ENCODE assay signal across 8 cellular contexts in genomic region chr3:11288786-11289637, GRCh38. TPM values are rescaled to one million over a fixed set of nuclear protein-coding genes. Genes with fewer than 3 reads are reported as not detected.
DNase-seq lines count a peak whose midpoint lies in the region; ATAC-seq and TF ChIP-seq lines count a peak whose summit lies in the region.

No MANE protein-coding gene starts in this region.

- H3K4me1 Mint-ChIP-seq in activated T-helper 1 cell treated with anti-CD3 and anti-CD28 coated beads, Interleukin-12 subunit alpha, Interleukin-12 subunit beta, Interleukin-2, Interleukin-4 antibody, amounts not matched to agents 30 ng/mL and 10 ng/mL and 1 ng/mL, durations not matched to agents 14 hours and 24 hours and 36 hours (ENCODE audit: low read depth): peaks cover 52% of the 10 kb centered on the region
- peaks cover 55% of the 10 kb centered on the region for H3K4me1 Mint-ChIP-seq in stimulated activated naive CD8-positive, alpha-beta T cell treated with anti-CD3 and anti-CD28 coated beads, Interleukin-15, amount 100 ng/mL, for 72 hours

- H3K27me3 ChIP-seq in DND-41 (ENCODE audit: insufficient read depth, low read length, poor library complexity) (no peaks in the 10 kb centered on the region), prostate gland (replicated peaks; ENCODE audit: insufficient read depth) (no peaks in the 10 kb centered on the region)

- H3K27ac ChIP-seq in DND-41 (ENCODE audit: low read length) (peak overlapping the region; percentile 62), prostate gland (peak overlapping the region in 1 of 2 donors; percentile 22)

- H3K27ac Mint-ChIP-seq in activated T-helper 1 cell treated with anti-CD3 and anti-CD28 coated beads, Interleukin-12 subunit alpha, Interleukin-12 subunit beta, Interleukin-2, Interleukin-4 antibody, amounts not matched to agents 30 ng/mL and 10 ng/mL and 1 ng/mL, durations not matched to agents 14 hours and 24 hours and 36 hours: peak overlapping the region; percentile 73
- peak overlapping the region; percentile 95 to 98 for H3K27ac Mint-ChIP-seq in stimulated activated naive CD8-positive, alpha-beta T cell treated with anti-CD3 and anti-CD28 coated beads, Interleukin-15, amount 100 ng/mL, for 72 hours

- peak overlapping the region; percentile 20 for H3K4me3 Mint-ChIP-seq in activated T-helper 1 cell treated with anti-CD3 and anti-CD28 coated beads, Interleukin-12 subunit alpha, Interleukin-12 subunit beta, Interleukin-2, Interleukin-4 antibody, amounts not matched to agents 30 ng/mL and 10 ng/mL and 1 ng/mL, durations not matched to agents 14 hours and 24 hours and 36 hours
- H3K4me3 Mint-ChIP-seq in stimulated activated naive CD8-positive, alpha-beta T cell treated with anti-CD3 and anti-CD28 coated beads, Interleukin-15, amount 100 ng/mL, for 72 hours: peak overlapping the region; percentile 65 to 75

- H4K20me1 ChIP-seq in DND-41 (ENCODE audit: insufficient read depth, low read length): peaks cover 4% of the 10 kb centered on the region; the same call in 1 of the 2 replicates

- H3K36me3 ChIP-seq in DND-41 (ENCODE audit: insufficient read depth, low read length): no peaks in the 10 kb centered on the region; the same call in 1 of the 2 replicates
- no peaks in the 10 kb centered on the region for H3K36me3 ChIP-seq in prostate gland

- peaks cover 52% of the 10 kb centered on the region for H3K4me1 ChIP-seq in DND-41 (ENCODE audit: insufficient read depth, low read length)
- peaks cover 9% of the 10 kb centered on the region for H3K4me1 ChIP-seq in prostate gland (replicated peaks)

- TF ChIP-seq CTCF in DND-41 (IDR thresholded peaks at IDR 0.05; ENCODE audit: borderline replicate concordance, extremely low read depth, low read length, poor library complexity, severe bottlenecking) (no peak), prostate gland (IDR thresholded peaks at IDR 0.05) (no peak)

- peaks cover 28% of the 10 kb centered on the region for H3K79me2 ChIP-seq in DND-41 (ENCODE audit: insufficient read depth, low read length)

- H3K9me3 ChIP-seq in DND-41 (ENCODE audit: insufficient read depth, low read length, severe bottlenecking) (no peaks in the 10 kb centered on the region), prostate gland (no peaks in the 10 kb centered on the region)

- TF ChIP-seq POLR2A in prostate gland (IDR thresholded peaks at IDR 0.05): no peak

- peak overlapping the region; percentile 34; the same call in 1 of the 2 replicates for H3K4me2 ChIP-seq in DND-41 (ENCODE audit: insufficient read depth, low read length)

- peaks cover 30% of the 10 kb centered on the region for H3K36me3 Mint-ChIP-seq in activated T-helper 1 cell treated with anti-CD3 and anti-CD28 coated beads, Interleukin-12 subunit alpha, Interleukin-12 subunit beta, Interleukin-2, Interleukin-4 antibody, amounts not matched to agents 30 ng/mL and 10 ng/mL and 1 ng/mL, durations not matched to agents 14 hours and 24 hours and 36 hours (ENCODE audit: low read depth)

- DNase-seq in DND-41 (peak; percentile 46), HT-29 (ENCODE audit: low spot score) (peak; percentile 22), left ventricle myocardium superior (no peak), SHP77 (lab: John Stamatoyannopoulos, UW) (no peak), prostate gland (ENCODE audit: low spot score) (no peak)
- no peak for DNase-seq in activated T-helper 1 cell treated with anti-CD3 and anti-CD28 coated beads, Interleukin-12 subunit alpha, Interleukin-12 subunit beta, Interleukin-2, Interleukin-4 antibody, amounts not matched to agents 30 ng/mL and 10 ng/mL and 1 ng/mL, durations not matched to agents 14 hours and 24 hours and 36 hours (ENCODE audit: low spot score)
- DNase-seq in stimulated activated naive CD8-positive, alpha-beta T cell treated with anti-CD3 and anti-CD28 coated beads, Interleukin-15, amount 100 ng/mL, for 72 hours: peak in 1 of 2 donors; percentile 13

- H3K4me3 ChIP-seq in DND-41 (ENCODE audit: low read depth in 1 of 2, low read length in 2 of 2): no peak overlapping the region
- H3K4me3 ChIP-seq in prostate gland: no peak overlapping the region

- 66% methylated on average over 7 of the region's 7 CpGs for WGBS in prostate gland

- no peaks in the 10 kb centered on the region for H3K9me3 Mint-ChIP-seq in activated T-helper 1 cell treated with anti-CD3 and anti-CD28 coated beads, Interleukin-12 subunit alpha, Interleukin-12 subunit beta, Interleukin-2, Interleukin-4 antibody, amounts not matched to agents 30 ng/mL and 10 ng/mL and 1 ng/mL, durations not matched to agents 14 hours and 24 hours and 36 hours
- H3K9me3 Mint-ChIP-seq in stimulated activated naive CD8-positive, alpha-beta T cell treated with anti-CD3 and anti-CD28 coated beads, Interleukin-15, amount 100 ng/mL, for 72 hours: no peaks in the 10 kb centered on the region

- intact Hi-C loops in activated T-helper 1 cell treated with anti-CD3 and anti-CD28 coated beads, Interleukin-12 subunit alpha, Interleukin-12 subunit beta, Interleukin-2, Interleukin-4 antibody, amounts not matched to agents 30 ng/mL and 10 ng/mL and 1 ng/mL, durations not matched to agents 14 hours and 24 hours and 36 hours (cut with micrococcal nuclease): no loop called here
- intact Hi-C loops in left ventricle myocardium superior (cut with micrococcal nuclease) (no loop called here), prostate gland (cut with DNase I) (no loop called here)

- no peaks in the 10 kb centered on the region for H3K27me3 Mint-ChIP-seq in activated T-helper 1 cell treated with anti-CD3 and anti-CD28 coated beads, Interleukin-12 subunit alpha, Interleukin-12 subunit beta, Interleukin-2, Interleukin-4 antibody, amounts not matched to agents 30 ng/mL and 10 ng/mL and 1 ng/mL, durations not matched to agents 14 hours and 24 hours and 36 hours (ENCODE audit: insufficient read depth)
- no peaks in the 10 kb centered on the region for H3K27me3 Mint-ChIP-seq in stimulated activated naive CD8-positive, alpha-beta T cell treated with anti-CD3 and anti-CD28 coated beads, Interleukin-15, amount 100 ng/mL, for 72 hours

- H3K9ac ChIP-seq in DND-41 (ENCODE audit: low read depth, low read length): 0 out of 2 replicates have a peak overlapping the region, but pooled peaks have one; percentile 0

- ATAC-seq in DND-41 (ENCODE audit: insufficient read depth, low read depth) (peak; percentile 73), GM21447 (IDR thresholded peaks at IDR 0.05; ENCODE audit: unreplicated experiment) (peak; percentile 68), left ventricle myocardium superior (peak; percentile 86)
- peak; percentile 78 for ATAC-seq in stimulated activated naive CD8-positive, alpha-beta T cell treated with anti-CD3 and anti-CD28 coated beads, Interleukin-15, amount 100 ng/mL, for 72 hours

- H2AFZ ChIP-seq in DND-41 (ENCODE audit: low read depth, low read length): no peak overlapping the region

RNA-seq across cellular contexts. Expression of gene ATG7, which starts 16.8 kb away (rescaled TPM):
- total RNA-seq in HT-29 (2014; rRNA removed; shearing (Covaris generic)): 11.4 and 17.4 TPM in 2 replicates
- 38.6 and 44.0 TPM in 2 replicates for total RNA-seq in activated T-helper 1 cell treated with anti-CD3 and anti-CD28 coated beads, Interleukin-12 subunit alpha, Interleukin-12 subunit beta, Interleukin-2, Interleukin-4 antibody, amounts not matched to agents 30 ng/mL and 10 ng/mL and 1 ng/mL, durations not matched to agents 14 hours and 24 hours and 36 hours
- total RNA-seq in left ventricle myocardium superior (15.9 TPM), prostate gland (10 to 100 TPM; 25.2 to 66.5 TPM)

Comparison
In these comparisons a context has a peak if more than half of its experiments do, and no peak if none do; other contexts are left out.
1. DNase-seq: peak in DND-41 (single experiment) and HT-29 (single experiment); none in activated T-helper 1 cell treated with anti-CD3 and anti-CD28 coated beads, Interleukin-12 subunit alpha, Interleukin-12 subunit beta, Interleukin-2, Interleukin-4 antibody, amounts not matched to agents 30 ng/mL and 10 ng/mL and 1 ng/mL, durations not matched to agents 14 hours and 24 hours and 36 hours (single experiment), left ventricle myocardium superior (single experiment), SHP77 (0 of 2) and prostate gland (single experiment).
2. Peak in every context shown above with its lines, with median percentiles within 50 percentile points of each other: ATAC-seq.